In the genomic region with DNA sequence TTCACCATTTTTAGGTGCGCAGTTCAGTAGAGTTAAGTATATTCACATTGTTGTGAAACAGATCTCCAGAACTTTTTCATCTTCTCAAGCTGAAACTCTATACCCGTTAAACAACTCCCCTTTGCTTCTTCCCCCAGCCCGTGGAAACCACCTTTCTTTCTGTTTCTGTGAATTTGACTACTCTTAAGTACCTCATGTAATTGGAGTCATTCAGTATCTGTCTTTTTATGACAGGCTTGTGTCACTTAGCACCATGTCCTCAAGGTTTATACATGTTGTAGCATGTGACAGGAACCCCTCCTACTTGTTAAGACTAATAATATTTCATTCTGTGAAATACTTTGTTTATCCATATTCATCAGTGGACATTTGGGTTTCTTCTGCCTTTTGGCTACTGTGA, we compare ENCODE assay signal across 25 cellular contexts. TPM values are rescaled to one million over a fixed set of nuclear protein-coding genes. Genes with fewer than 3 reads are reported as not detected.
DNase-seq lines count a peak whose midpoint lies in the region; ATAC-seq and TF ChIP-seq lines count a peak whose summit lies in the region.
"Had no signal": no experiment of that assay in that cellular context is flagged by ENCODE, and none has a peak within 500 bp of the region (broad histone marks: within the 10 kb centered on the region; RNA-seq: fewer than 3 reads in every experiment).

No MANE protein-coding gene starts in this region.

- no peaks in the 10 kb centered on the region for H3K36me3 Mint-ChIP-seq in MCF 10A (ENCODE audit: insufficient read depth, unreplicated experiment)
- H3K36me3 Mint-ChIP-seq in stimulated activated effector memory CD8-positive, alpha-beta T cell treated with anti-CD3 and anti-CD28 coated beads, Interleukin-12 subunit alpha, Interleukin-12 subunit beta, amount 100 ng/mL, for 72 hours = no peaks in the 10 kb centered on the region
- peaks cover 79% of the 10 kb centered on the region for H3K36me3 Mint-ChIP-seq in Caco-2 (ENCODE audit: insufficient read depth, unreplicated experiment)
- H3K36me3 Mint-ChIP-seq: activated CD4-positive, alpha-beta memory T cell treated with anti-CD3 and anti-CD28 coated beads for 36 hours; stimulated activated naive B cell treated with anti-CD40 and anti-IgM and Interleukin-4, amounts not matched to agents 10 μg/mL and 1 μg/mL and 100 μg/mL, for 72 hours had no signal

- CTCF ChIA-PET in mammary epithelial cell (lab: Charles Lee; ENCODE audit: low non-redundant PET) = no interaction called here
- CTCF ChIA-PET in MCF 10A (lab: Yijun Ruan, JAX) = no interaction called here
- CTCF ChIA-PET in HEK293T (lab: Yijun Ruan, JAX) = no interaction called here
- CTCF ChIA-PET in Caco-2 (lab: Charles Lee) = no interaction called here

- in situ Hi-C loops in mammary epithelial cell (cut with MboI; ENCODE audit: low sequenced_read_pairs in 2 of 2) = no loop called here

- H3K4me1 Mint-ChIP-seq in MCF 10A (ENCODE audit: insufficient read depth, unreplicated experiment) (peaks cover 5% of the 10 kb centered on the region), Caco-2 (ENCODE audit: low read depth, unreplicated experiment) (peaks cover 39% of the 10 kb centered on the region)
- no peaks in the 10 kb centered on the region for H3K4me1 Mint-ChIP-seq in stimulated activated effector memory CD8-positive, alpha-beta T cell treated with anti-CD3 and anti-CD28 coated beads, Interleukin-12 subunit alpha, Interleukin-12 subunit beta, amount 100 ng/mL, for 72 hours
- H3K4me1 Mint-ChIP-seq: stimulated activated naive B cell treated with anti-CD40 and anti-IgM and Interleukin-4, amounts not matched to agents 10 μg/mL and 1 μg/mL and 100 μg/mL, for 72 hours had no signal

- H3K27ac Mint-ChIP-seq in MCF 10A (ENCODE audit: low read depth, unreplicated experiment) = no peak overlapping the region
- H3K27ac Mint-ChIP-seq in stimulated activated effector memory CD8-positive, alpha-beta T cell treated with anti-CD3 and anti-CD28 coated beads, Interleukin-12 subunit alpha, Interleukin-12 subunit beta, amount 100 ng/mL, for 72 hours = no peak overlapping the region
- no peak overlapping the region for H3K27ac Mint-ChIP-seq in Caco-2 (ENCODE audit: unreplicated experiment)
- H3K27ac Mint-ChIP-seq: activated CD4-positive, alpha-beta memory T cell treated with anti-CD3 and anti-CD28 coated beads for 36 hours; stimulated activated naive B cell treated with anti-CD40 and anti-IgM and Interleukin-4, amounts not matched to agents 10 μg/mL and 1 μg/mL and 100 μg/mL, for 72 hours had no signal

- peaks cover 16% of the 10 kb centered on the region for H3K27me3 Mint-ChIP-seq in MCF 10A (ENCODE audit: insufficient read depth, unreplicated experiment)
- H3K27me3 Mint-ChIP-seq in Caco-2 (ENCODE audit: insufficient read depth, unreplicated experiment) = no peaks in the 10 kb centered on the region

- ATAC-seq in HG03520 (IDR thresholded peaks at IDR 0.05; ENCODE audit: unreplicated experiment) (peak; percentile 81), GM21737 (IDR thresholded peaks at IDR 0.05; ENCODE audit: unreplicated experiment) (no peak)
- ATAC-seq in stimulated activated effector memory CD8-positive, alpha-beta T cell treated with anti-CD3 and anti-CD28 coated beads, Interleukin-12 subunit alpha, Interleukin-12 subunit beta, amount 100 ng/mL, for 72 hours = peak; percentile 73
- ATAC-seq: lower lobe of right lung; psoas muscle; stimulated activated naive B cell treated with anti-CD40 and anti-IgM and Interleukin-4, amounts not matched to agents 10 μg/mL and 1 μg/mL and 100 μg/mL, for 72 hours had no signal

- dilution Hi-C loops in mammary epithelial cell (cut with HindIII; ENCODE audit: low sequenced_read_pairs) = no loop called here

- H3K36me3 ChIP-seq in mammary epithelial cell (ENCODE audit: insufficient read depth, low read length) (no peaks in the 10 kb centered on the region), Caco-2 (ENCODE audit: control insufficient read depth, insufficient read depth, low read length) (no peaks in the 10 kb centered on the region; the same call in 1 of the 2 replicates)
- H3K36me3 ChIP-seq: breast epithelium, lower lobe of right lung had no signal

- H3K4me3 ChIP-seq in mammary epithelial cell (replicated peaks in 1 of 3; ENCODE audit: insufficient read depth in 1 of 3, low read depth in 2 of 3, low read length in 3 of 3) (no peak overlapping the region), Caco-2 (ENCODE audit: low read depth, low read length) (no peak overlapping the region)
- H3K4me3 ChIP-seq: breast epithelium, coronary artery, lower lobe of right lung, psoas muscle, SK-N-MC, skin epidermis had no signal

- WGBS in mammary epithelial cell (ENCODE audit: low coverage, missing lambda C conversion rate) = 92% methylated on average over 3 of the region's 3 CpGs

- H3K4me2 ChIP-seq in mammary epithelial cell (ENCODE audit: insufficient read depth, low read depth, low read length) = no peak overlapping the region

- H3K27me3 ChIP-seq in mammary epithelial cell (ENCODE audit: insufficient read depth, low read length) = no peaks in the 10 kb centered on the region
- no peaks in the 10 kb centered on the region for H3K27me3 ChIP-seq in Caco-2 (replicated peaks; ENCODE audit: control insufficient read depth, insufficient read depth, low read length)
- H3K27me3 ChIP-seq: breast epithelium had no signal

- H4K20me1 ChIP-seq in mammary epithelial cell (ENCODE audit: insufficient read depth, low read length) = no peaks in the 10 kb centered on the region

- no peaks in the 10 kb centered on the region for H3K9me3 ChIP-seq in mammary epithelial cell (replicated peaks; ENCODE audit: insufficient read depth, low read length)
- no peaks in the 10 kb centered on the region for H3K9me3 ChIP-seq in Caco-2
- H3K9me3 ChIP-seq: breast epithelium, lower lobe of right lung, psoas muscle had no signal

- no peak overlapping the region for H3K9ac ChIP-seq in mammary epithelial cell (ENCODE audit: insufficient read depth, low read length)

- BruUV-seq in mammary epithelial cell (replicated peaks; lab: Mats Ljungman, UMichigan) (no TSS peak), MCF 10A (replicated peaks; lab: Mats Ljungman, UMichigan) (no TSS peak), Caco-2 (replicated peaks; lab: Mats Ljungman, UMichigan) (no TSS peak)

- peak; percentile 30 for DNase-seq in mammary epithelial cell
- no peak for DNase-seq in MCF 10A (ENCODE audit: unreplicated experiment)
- peak; percentile 21 for DNase-seq in GM20000 (ENCODE audit: low spot score)
- no peak for DNase-seq in stimulated activated effector memory CD8-positive, alpha-beta T cell treated with anti-CD3 and anti-CD28 coated beads, Interleukin-12 subunit alpha, Interleukin-12 subunit beta, amount 100 ng/mL, for 72 hours (ENCODE audit: low spot score in 2 of 2)
- DNase-seq in HEK293T (ENCODE audit: extremely low spot score) = no peak
- DNase-seq in Caco-2 = no peak
- DNase-seq: activated CD4-positive, alpha-beta memory T cell treated with anti-CD3 and anti-CD28 coated beads for 36 hours; activated naive CD4-positive, alpha-beta T cell treated with Interleukin-2 at 50 U/mL for 16 hours; activated T-cell treated with anti-CD3 and anti-CD28 coated beads for 4 hours; amniotic stem cell; C1 segment of cervical spinal cord; lower lobe of right lung; NCI-H1092 treated with DMSO at 0.1 percent for 48 hours; NCI-H2081 treated with DMSO at 0.1 percent for 48 hours; NCI-H510A treated with DMSO at 0.1 percent for 48 hours; psoas muscle; RPMI8226; stimulated activated naive B cell treated with anti-CD40 and anti-IgM and Interleukin-4, amounts not matched to agents 10 μg/mL and 1 μg/mL and 100 μg/mL, for 72 hours had no signal

- H3K9me3 Mint-ChIP-seq in MCF 10A (ENCODE audit: unreplicated experiment) (no peaks in the 10 kb centered on the region), Caco-2 (ENCODE audit: unreplicated experiment) (no peaks in the 10 kb centered on the region)
- no peaks in the 10 kb centered on the region for H3K9me3 Mint-ChIP-seq in stimulated activated effector memory CD8-positive, alpha-beta T cell treated with anti-CD3 and anti-CD28 coated beads, Interleukin-12 subunit alpha, Interleukin-12 subunit beta, amount 100 ng/mL, for 72 hours
- H3K9me3 Mint-ChIP-seq: activated CD4-positive, alpha-beta memory T cell treated with anti-CD3 and anti-CD28 coated beads for 36 hours; stimulated activated naive B cell treated with anti-CD40 and anti-IgM and Interleukin-4, amounts not matched to agents 10 μg/mL and 1 μg/mL and 100 μg/mL, for 72 hours had no signal

- no peak overlapping the region for H2AFZ ChIP-seq in mammary epithelial cell (ENCODE audit: low read depth, low read length)

- H3K4me3 Mint-ChIP-seq in MCF 10A (ENCODE audit: unreplicated experiment) (no peak overlapping the region), Caco-2 (ENCODE audit: unreplicated experiment) (no peak overlapping the region)
- no peak overlapping the region for H3K4me3 Mint-ChIP-seq in stimulated activated effector memory CD8-positive, alpha-beta T cell treated with anti-CD3 and anti-CD28 coated beads, Interleukin-12 subunit alpha, Interleukin-12 subunit beta, amount 100 ng/mL, for 72 hours
- H3K4me3 Mint-ChIP-seq: activated CD4-positive, alpha-beta memory T cell treated with anti-CD3 and anti-CD28 coated beads for 36 hours; stimulated activated naive B cell treated with anti-CD40 and anti-IgM and Interleukin-4, amounts not matched to agents 10 μg/mL and 1 μg/mL and 100 μg/mL, for 72 hours had no signal

- peaks cover 14% of the 10 kb centered on the region for H3K4me1 ChIP-seq in mammary epithelial cell (ENCODE audit: insufficient read depth, low read length)
- peaks cover 36% of the 10 kb centered on the region for H3K4me1 ChIP-seq in Caco-2
- H3K4me1 ChIP-seq: breast epithelium, psoas muscle had no signal

- intact Hi-C loops in mammary epithelial cell (cut with micrococcal nuclease) = loop anchor here (5.0 kb wide), 1 partner anchor 49 kb away; no protein-coding TSS in a partner anchor
- intact Hi-C loops in MCF 10A (cut with micrococcal nuclease) = loop anchor here (5.0 kb wide), 1 partner anchor 149 kb away; no protein-coding TSS in a partner anchor
- intact Hi-C loops in Caco-2 (cut with micrococcal nuclease; ENCODE audit: unreplicated experiment) = no loop called here

- TF ChIP-seq CTCF in mammary epithelial cell (conservative IDR thresholded peaks at IDR 0.05 in 1 of 2, IDR thresholded peaks at IDR 0.05 in 1 of 2; ENCODE audit: extremely low read depth in 1 of 2, insufficient read depth in 1 of 2, low read depth in 1 of 2, low read length in 2 of 2) (no peak), MCF 10A (IDR thresholded peaks at IDR 0.05; ENCODE audit: unreplicated experiment) (no peak), GM20000 (IDR thresholded peaks at IDR 0.05; ENCODE audit: extremely low read depth, missing control alignments) (no peak), Caco-2 (IDR thresholded peaks at IDR 0.05; ENCODE audit: insufficient read depth in 1 of 2, low read depth in 1 of 2, low read length in 1 of 2, severe bottlenecking in 1 of 2, unreplicated experiment in 1 of 2) (no peak)

- no peak overlapping the region for H3K27ac ChIP-seq in mammary epithelial cell (ENCODE audit: insufficient read depth, low read depth, low read length)
- H3K27ac ChIP-seq: breast epithelium, coronary artery, lower lobe of right lung, psoas muscle, SK-N-MC, skin epidermis, VCaP had no signal

- POLR2A ChIA-PET in MCF 10A (lab: Yijun Ruan, JAX) (no interaction called here), HEK293T (lab: Yijun Ruan, JAX) (no interaction called here), Caco-2 (lab: Charles Lee) (no interaction called here)

- no peaks in the 10 kb centered on the region for H3K79me2 ChIP-seq in mammary epithelial cell (ENCODE audit: insufficient read depth, low read length)

RNA-seq across cellular contexts. Expression of a gene that starts 52.8 kb away (rescaled TPM):
- 1 to 10 TPM in 1 of 2 donors, under 1 TPM in 1; 0.12 to 1.5 TPM for total RNA-seq in mammary epithelial cell
- polyA plus RNA-seq in mammary epithelial cell = 0.19 TPM
- 0.36 TPM for polyA minus RNA-seq in mammary epithelial cell
- total RNA-seq in MCF 10A (2022) = not detected in 2 replicates
- 63.4 and 66.4 TPM in 2 replicates for total RNA-seq in Caco-2 (2022)
- total RNA-seq: activated CD4-positive, alpha-beta memory T cell treated with anti-CD3 and anti-CD28 coated beads for 36 hours had no signal

Comparison
In these comparisons a context has a peak if more than half of its experiments do, and no peak if none do; other contexts are left out.
1. DNase-seq: peak in mammary epithelial cell (single experiment) and GM20000 (single experiment); none in MCF 10A (single experiment), stimulated activated effector memory CD8-positive, alpha-beta T cell treated with anti-CD3 and anti-CD28 coated beads, Interleukin-12 subunit alpha, Interleukin-12 subunit beta, amount 100 ng/mL, for 72 hours (0 of 2), HEK293T (single experiment) and Caco-2 (0 of 2).
2. RNA of a gene that starts 52.8 kb away (total RNA-seq): 63.4 to 66.4 TPM in Caco-2; 0.12 to 1.5 TPM in mammary epithelial cell and not detected in MCF 10A; every median in the first group is over 10 times any median in the second.